ENCODE assay signal across 11 cellular contexts in the genomic region with DNA sequence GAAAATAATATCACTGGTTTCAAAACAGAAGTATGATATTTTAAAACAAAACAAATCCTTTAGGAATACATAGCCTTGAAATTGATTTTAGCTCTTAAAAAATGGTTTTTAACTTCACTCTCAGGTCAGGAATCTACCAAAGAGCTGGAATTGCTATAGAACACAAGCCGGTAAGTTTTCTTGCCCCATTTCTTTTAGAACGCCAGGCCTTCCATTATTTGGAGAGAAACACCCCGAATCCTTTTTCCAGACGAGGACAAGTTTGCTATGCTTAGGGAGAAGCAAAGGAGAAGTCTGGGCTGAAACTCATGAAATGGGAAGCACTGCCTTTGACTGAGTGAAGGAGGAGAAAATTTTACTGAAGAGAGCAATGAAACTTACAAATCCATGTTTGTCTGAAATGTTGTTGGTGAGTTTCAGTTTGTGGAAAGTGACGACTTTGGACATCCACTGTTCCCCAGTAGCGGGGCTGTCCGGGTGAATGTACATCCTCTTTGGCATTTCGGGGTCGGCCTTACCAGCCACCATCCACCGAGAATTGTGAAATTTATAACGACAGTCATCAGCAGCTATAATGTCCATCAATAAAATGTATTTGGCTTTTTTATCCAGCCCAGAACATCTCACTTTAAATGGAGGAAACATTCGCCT. TPM values are rescaled to one million over a fixed set of nuclear protein-coding genes. Genes with fewer than 3 reads are reported as not detected.
A peak's percentile ranks its signal among the peaks of the same experiment; 100 is the strongest.
DNase-seq lines count a peak whose midpoint lies in the region; ATAC-seq, FAIRE-seq and TF ChIP-seq lines count a peak whose summit lies in the region.
"Had no signal": no experiment of that assay in that cellular context is flagged by ENCODE, and none has a peak within 500 bp of the region (broad histone marks: within the 10 kb centered on the region; RNA-seq: fewer than 3 reads in every experiment).

No MANE protein-coding gene starts in this region.

- H4K8ac ChIP-seq in H1 (ENCODE audit: extremely low read depth, insufficient read depth, low read length): no peak overlapping the region

- no peak for TF ChIP-seq RAD21 in SK-N-SH (IDR thresholded peaks at IDR 0.05; ENCODE audit: low read length)
- TF ChIP-seq RAD21 in H1 (IDR thresholded peaks at IDR 0.05 in 1 of 2, conservative IDR thresholded peaks at IDR 0.05 in 1 of 2; ENCODE audit: low read depth in 2 of 2, low read length in 2 of 2): no peak

- H3K9me3 ChIP-seq in SK-N-SH (no peaks in the 10 kb centered on the region), H1 (ENCODE audit: insufficient read depth in 2 of 2, low read depth in 1 of 2, low read length in 1 of 2) (no peaks in the 10 kb centered on the region), mucosa of rectum (ENCODE audit: control insufficient read depth in 2 of 2, low read length in 2 of 2) (no peaks in the 10 kb centered on the region), upper lobe of left lung (no peaks in the 10 kb centered on the region)

- H4K91ac ChIP-seq in H1 (replicated peaks; ENCODE audit: insufficient read length, low read length): no peak overlapping the region

- FAIRE-seq in H1 (lab: Jason Lieb, UNC): no peak

- CTCF ChIA-PET in SK-N-SH (lab: Yijun Ruan, JAX) (interaction anchor here (1.0 to 6.7 kb wide), 2 partner anchors 10 to 1073 kb away, joined by 3 to 117 read pairs; no protein-coding TSS in a partner anchor), H1 (lab: Charles Lee; ENCODE audit: partially characterized antibody) (interaction anchor here (0.9 kb wide), 1 partner anchor 17 kb away, joined by 3 read pairs; no protein-coding TSS in a partner anchor)

- H3K18ac ChIP-seq in H1 (ENCODE audit: extremely low read depth, low read length): no peak overlapping the region

- POLR2A ChIA-PET in SK-N-SH (lab: Yijun Ruan, JAX): interaction anchor here (1.5 to 5.1 kb wide), 3 partner anchors 10 to 775 kb away, joined by 4 to 77 read pairs (median 5); no protein-coding TSS in a partner anchor
- POLR2A ChIA-PET in H1 (lab: Charles Lee; ENCODE audit: partially characterized antibody): interaction anchor here (5.2 kb wide), 1 partner anchor 9 kb away, joined by 45 read pairs; no protein-coding TSS in a partner anchor

- DNase-seq in SK-N-SH: no peak
- no peak for DNase-seq in H1 (ENCODE audit: low read depth in 1 of 2, low spot score in 2 of 2)
- DNase-seq in upper lobe of left lung: no peak
- DNase-seq in DMS79 (lab: John Stamatoyannopoulos, UW): no peak
- DNase-seq in stimulated activated CD4-positive, alpha-beta T cell treated with anti-CD3 and anti-CD28 coated beads, Interleukin-4, amount 100 ng/mL, for 1 hour: no peak
- DNase-seq: activated T-cell treated with anti-CD3 and anti-CD28 coated beads, Interleukin-2, amount 50 U/mL, for 24 hours; NCI-H1092; NK-92 treated with Interleukin-12 subunit alpha and Interleukin-12 subunit beta, amount 100 ng/mL, for 24 hours had no signal

- H3K79me2 ChIP-seq in SK-N-SH (ENCODE audit: insufficient read depth): peaks cover 62% of the 10 kb centered on the region
- no peaks in the 10 kb centered on the region for H3K79me2 ChIP-seq in H1 (ENCODE audit: control insufficient read depth in 1 of 2, insufficient read depth in 2 of 2, low read length in 2 of 2)

- WGBS in SK-N-SH (ENCODE audit: low lambda C conversion rate): 19% methylated on average over 12 of the region's 12 CpGs
- WGBS in H1 (ENCODE audit: extremely low coverage in 1 of 2, insufficient coverage in 1 of 2, insufficient read length in 1 of 2, insufficient replicate concordance in 2 of 2, low coverage in 1 of 2, low lambda C conversion rate in 2 of 2, missing lambda C conversion rate in 1 of 2), 2 experiments: 14% methylated on average over 12 of the region's 12 CpGs; no CpG with 5 or more reads in 1 of the 2 experiments
- WGBS in upper lobe of left lung, 2 donors: 15 to 18% methylated on average over 12 of the region's 12 CpGs

- H3K79me1 ChIP-seq in H1 (ENCODE audit: low read depth, low read length): no peaks in the 10 kb centered on the region

- no peak overlapping the region for H3K4ac ChIP-seq in H1 (replicated peaks; ENCODE audit: insufficient read length, low read depth, low read length)

- TF ChIP-seq CTCF in SK-N-SH (IDR thresholded peaks at IDR 0.05): no peak
- no peak for TF ChIP-seq CTCF in H1 (IDR thresholded peaks at IDR 0.05; ENCODE audit: control extremely low read depth in 1 of 3, insufficient read depth in 1 of 3, low read depth in 1 of 3, low read length in 3 of 3)
- no peak for TF ChIP-seq CTCF in upper lobe of left lung (IDR thresholded peaks at IDR 0.05)

- H3K9me2 ChIP-seq in SK-N-SH: no peaks in the 10 kb centered on the region

- H2AK5ac ChIP-seq in H1 (ENCODE audit: low read depth, low read length): no peak overlapping the region

- H2AFZ ChIP-seq in SK-N-SH (ENCODE audit: low read depth) (peak overlapping the region; percentile 52), H1 (ENCODE audit: low read length) (no peak overlapping the region)

- no peak overlapping the region for H2BK5ac ChIP-seq in H1 (ENCODE audit: low read depth, low read length)

- H3K4me2 ChIP-seq in SK-N-SH (peak overlapping the region; percentile 86), H1 (ENCODE audit: insufficient read depth in 1 of 2, low read depth in 2 of 2, low read length in 2 of 2) (no peak overlapping the region; a peak in 1 of 4 replicates)

- no peaks in the 10 kb centered on the region for H3K27me3 ChIP-seq in SK-N-SH (ENCODE audit: insufficient read depth)
- peaks cover 72 to 94% (median 88%) of the 10 kb centered on the region in 4 experiments for H3K27me3 ChIP-seq in H1 (replicated peaks in 1 of 4; ENCODE audit: control insufficient read depth in 3 of 4, extremely low read depth in 1 of 4, insufficient read depth in 3 of 4, low read length in 3 of 4)
- H3K27me3 ChIP-seq in mucosa of rectum (ENCODE audit: control insufficient read depth in 2 of 2, insufficient read depth in 2 of 2, low read length in 2 of 2): peaks cover 0 to 8% of the 10 kb centered on the region in 2 donors
- H3K27me3 ChIP-seq in upper lobe of left lung: peaks cover 0 to 17% (median 6%) of the 10 kb centered on the region in 4 donors

- H3K4me1 ChIP-seq in SK-N-SH (ENCODE audit: control insufficient read depth in 1 of 2, insufficient read depth in 2 of 2, low read depth in 1 of 2, low read length in 1 of 2) (peaks cover 0 to 42% of the 10 kb centered on the region in 2 experiments; a peak in 2 of 4 replicates), H1 (replicated peaks in 1 of 4; ENCODE audit: control insufficient read depth in 3 of 4, insufficient read depth in 4 of 4, low read length in 3 of 4) (peaks cover 17 to 44% (median 27%) of the 10 kb centered on the region in 4 experiments), mucosa of rectum (ENCODE audit: control insufficient read depth in 2 of 2, insufficient read depth in 2 of 2, low read length in 2 of 2) (peaks cover 6 to 12% of the 10 kb centered on the region in 2 donors), upper lobe of left lung (peaks cover 3 to 18% (median 10%) of the 10 kb centered on the region in 4 donors)

- TF ChIP-seq EP300 in SK-N-SH (IDR thresholded peaks at IDR 0.05; ENCODE audit: borderline replicate concordance in 1 of 2, low read depth in 1 of 2, low read length in 1 of 2) (no peak), H1 (IDR thresholded peaks at IDR 0.05; ENCODE audit: borderline replicate concordance in 1 of 2, low read depth in 2 of 2, low read length in 2 of 2) (no peak), upper lobe of left lung (IDR thresholded peaks at IDR 0.05) (no peak)

- H2BK20ac ChIP-seq in H1 (ENCODE audit: low read length): no peak overlapping the region

- H2BK120ac ChIP-seq in H1 (replicated peaks; ENCODE audit: low read depth, low read length): peak overlapping the region; percentile 19

- H3K14ac ChIP-seq in H1 (ENCODE audit: insufficient read length): no peak overlapping the region

- H4K20me1 ChIP-seq in SK-N-SH (ENCODE audit: insufficient read depth) (no peaks in the 10 kb centered on the region), H1 (replicated peaks in 1 of 2; ENCODE audit: control insufficient read depth in 1 of 2, insufficient read depth in 2 of 2, low read length in 2 of 2) (peaks cover 6 to 16% of the 10 kb centered on the region in 2 experiments)

- peak overlapping the region; percentile 32 for H2BK12ac ChIP-seq in H1 (ENCODE audit: low read depth, low read length)

- TF ChIP-seq POLR2A in H1 (IDR thresholded peaks at IDR 0.05; ENCODE audit: control extremely low read depth in 1 of 2, low read depth in 2 of 2, low read length in 2 of 2) (no peak), upper lobe of left lung (IDR thresholded peaks at IDR 0.05) (no peak)

- peaks cover 14 to 31% of the 10 kb centered on the region in 2 experiments for H3K36me3 ChIP-seq in SK-N-SH (replicated peaks in 1 of 2; ENCODE audit: control insufficient read depth in 1 of 2, insufficient read depth in 2 of 2, low read length in 1 of 2)
- no peaks in the 10 kb centered on the region for H3K36me3 ChIP-seq in H1 (ENCODE audit: control insufficient read depth in 2 of 4, insufficient read depth in 4 of 4, low read length in 3 of 4)
- peaks cover 2 to 6% of the 10 kb centered on the region in 2 donors for H3K36me3 ChIP-seq in mucosa of rectum (ENCODE audit: control insufficient read depth in 2 of 2, insufficient read depth in 2 of 2, low read length in 2 of 2)
- H3K36me3 ChIP-seq in upper lobe of left lung: peaks cover 0 to 39% (median 1%) of the 10 kb centered on the region in 4 donors

- no peak overlapping the region for H3K56ac ChIP-seq in H1 (replicated peaks; ENCODE audit: insufficient read length, low read depth, low read length)

- ATAC-seq in SK-N-SH treated with all-trans-retinoic acid at 6 μM for 48 hours (no peak), upper lobe of left lung (ENCODE audit: low FRiP score in 2 of 2) (no peak), HG02623 (IDR thresholded peaks at IDR 0.05; ENCODE audit: unreplicated experiment) (no peak)

- H3F3A ChIP-seq in SK-N-SH (replicated peaks; ENCODE audit: insufficient read depth): peaks cover 25% of the 10 kb centered on the region

- no peak overlapping the region for H3K23ac ChIP-seq in H1 (ENCODE audit: insufficient read length)

- H3K9ac ChIP-seq in SK-N-SH: peak overlapping the region; percentile 99
- no peak overlapping the region for H3K9ac ChIP-seq in H1 (replicated peaks in 1 of 4; ENCODE audit: extremely low read depth in 1 of 4, low read depth in 3 of 4, low read length in 3 of 4)
- H3K9ac ChIP-seq in mucosa of rectum (ENCODE audit: low read depth in 1 of 2, low read length in 2 of 2): peak overlapping the region in 1 of 2 donors; percentile 36

- H3K23me2 ChIP-seq in H1 (ENCODE audit: low read depth, low read length): peaks cover 13% of the 10 kb centered on the region; the same call in 1 of the 2 replicates

- H3K4me3 ChIP-seq in SK-N-SH (ENCODE audit: low read depth in 2 of 2, low read length in 1 of 2) (peak overlapping the region; percentile 78 to 96), H1 (ENCODE audit: extremely low read depth in 1 of 4, insufficient read depth in 2 of 4, low read depth in 3 of 4, low read length in 4 of 4) (no peak overlapping the region), mucosa of rectum (ENCODE audit: low read length in 2 of 2) (peak overlapping the region; percentile 17 to 87), upper lobe of left lung (peak overlapping the region; percentile 12 to 61 (median 51))

- H3K27ac ChIP-seq in SK-N-SH (ENCODE audit: low read depth in 2 of 2, low read length in 1 of 2) (peak overlapping the region; percentile 96), H1 (ENCODE audit: low read depth, low read length) (no peak overlapping the region), mucosa of rectum (ENCODE audit: low read depth in 2 of 2, low read length in 2 of 2) (peak overlapping the region in 1 of 2 donors; percentile 26), upper lobe of left lung (peak overlapping the region; percentile 89 to 94 (median 93))

- H4K5ac ChIP-seq in H1 (ENCODE audit: insufficient read length, low read depth, low read length): no peak overlapping the region

- H2BK15ac ChIP-seq in H1 (ENCODE audit: low read length): no peak overlapping the region

RNA-seq across cellular contexts. Expression of gene TBX3, which starts 3.4 kb away (rescaled TPM):
- polyA plus RNA-seq in SK-N-SH (2012; rRNA removed) (10.2 and 11.3 TPM in 2 replicates), H1 (2011; rRNA removed) (0.09 TPM in 2 replicates)
- polyA plus RNA-seq in SK-N-SH (2012; cell fraction: cytosol; rRNA removed): 6.2 and 8.5 TPM in 2 replicates
- polyA plus RNA-seq in SK-N-SH (2012; cell fraction: nucleus; rRNA removed): 32.3 and 34.6 TPM in 2 replicates
- 0.29 and 1.0 TPM in 2 replicates for total RNA-seq in H1 (2021; fragmentation: NEBNext Ultra II Directional; extraction: Animal tissue kit (Norgen Biotek cat#: 25700))
- 0.09 TPM for polyA plus RNA-seq in H1 (2011; cell fraction: cytosol; rRNA removed)
- polyA plus RNA-seq in H1 (2011; cell fraction: nucleus; rRNA removed): 0.20 TPM
- 0.12 to 0.38 TPM (median 0.24 TPM) in 4 replicates for polyA plus RNA-seq in H1 (2012, experiment 1 of 2)
- polyA plus RNA-seq in H1 (2012, experiment 2 of 2): 0.18 TPM
- polyA plus RNA-seq in H1 (2013, experiment 1 of 2): 0.30 TPM
- 0.13 TPM for polyA plus RNA-seq in H1 (2013, experiment 2 of 2)
- polyA minus RNA-seq in H1 (2011; rRNA and poly(A)+ RNA removed): 0.09 TPM in 1 of 2 replicates, not detected in the other
- polyA minus RNA-seq in H1 (2011; cell fraction: cytosol; rRNA and poly(A)+ RNA removed): 0.73 TPM
- polyA minus RNA-seq in H1 (2011; cell fraction: nucleus; rRNA and poly(A)+ RNA removed): 0.50 TPM
- total RNA-seq in upper lobe of left lung: 100 to 1,000 TPM in 1 of 6 donors, 10 to 100 TPM in 5; 29.5 to 107 (median 36.2) TPM

Comparison
In these comparisons a context has a peak if more than half of its experiments do, and no peak if none do; other contexts are left out.
1. H3K4me3 ChIP-seq: peak in SK-N-SH (2 of 2), mucosa of rectum (2 of 2) and upper lobe of left lung (4 of 4); none in H1 (0 of 4).
2. RNA of gene TBX3, which starts 3.4 kb away (total RNA-seq): 29.5 to 107 TPM in upper lobe of left lung; 0.29 to 1.0 TPM in H1; every median in the first group is over 10 times any median in the second.